ENCODE assay signal across 22 cellular contexts in genomic region chr6:118134257-118134656, GRCh38.
"Had no signal": no experiment of that assay in that cellular context is flagged by ENCODE, and none has a peak within 500 bp of the region (broad histone marks: within the 10 kb centered on the region; RNA-seq: fewer than 3 reads in every experiment).

No MANE protein-coding gene starts in this region.

- H3K4me1 ChIP-seq: foreskin keratinocyte, psoas muscle, right lobe of liver, testis had no signal

- H3K4me3 Mint-ChIP-seq: dendritic cell treated with granulocyte-macrophage colony-stimulating factor and Interleukin-4, amounts not matched to agents 40 ng/mL and 50 ng/mL, for 4 days; memory B cell; mesothelial cell of epicardium; natural killer cell treated with Interleukin-12 subunit alpha and Interleukin-12 subunit beta and Interleukin-15 and Interleukin-18, amount 100 ng/mL, for 72 hours; stimulated activated memory B cell treated with anti-CD40 and anti-IgM and Interleukin-4, amounts not matched to agents 10 μg/mL and 1 μg/mL and 100 μg/mL, for 72 hours; stimulated activated naive CD8-positive, alpha-beta T cell treated with anti-CD3 and anti-CD28 coated beads, Interleukin-15, Interleukin-2, amounts not matched to agents 100 ng/mL and 50 ng/mL, for 24 hours had no signal

- H3K36me3 Mint-ChIP-seq: memory B cell; mesothelial cell of epicardium; natural killer cell treated with Interleukin-12 subunit alpha and Interleukin-12 subunit beta and Interleukin-15 and Interleukin-18, amount 100 ng/mL, for 72 hours; stimulated activated memory B cell treated with anti-CD40 and anti-IgM and Interleukin-4, amounts not matched to agents 10 μg/mL and 1 μg/mL and 100 μg/mL, for 72 hours had no signal

- H3K9me3 Mint-ChIP-seq: dendritic cell treated with granulocyte-macrophage colony-stimulating factor and Interleukin-4, amounts not matched to agents 40 ng/mL and 50 ng/mL, for 4 days; memory B cell had no signal

- H3K4me3 ChIP-seq: esophagus squamous epithelium, hepatocyte, psoas muscle, right lobe of liver, spleen, testis, tibial nerve had no signal

- ATAC-seq: foreskin keratinocyte; left colon; natural killer cell treated with Interleukin-12 subunit alpha and Interleukin-12 subunit beta and Interleukin-15 and Interleukin-18, amount 100 ng/mL, for 72 hours; psoas muscle; stimulated activated memory B cell treated with anti-CD40 and anti-IgM and Interleukin-4, amounts not matched to agents 10 μg/mL and 1 μg/mL and 100 μg/mL, for 72 hours had no signal

- H3K9me3 ChIP-seq: esophagus squamous epithelium, psoas muscle, right lobe of liver, spleen, testis, tibial nerve had no signal

- H3K27ac ChIP-seq: esophagus squamous epithelium, foreskin keratinocyte, hepatocyte, psoas muscle, right lobe of liver, testis had no signal

- H3K27ac Mint-ChIP-seq: dendritic cell treated with granulocyte-macrophage colony-stimulating factor and Interleukin-4, amounts not matched to agents 40 ng/mL and 50 ng/mL, for 4 days; memory B cell; mesothelial cell of epicardium; natural killer cell treated with Interleukin-12 subunit alpha and Interleukin-12 subunit beta and Interleukin-15 and Interleukin-18, amount 100 ng/mL, for 72 hours; stimulated activated memory B cell treated with anti-CD40 and anti-IgM and Interleukin-4, amounts not matched to agents 10 μg/mL and 1 μg/mL and 100 μg/mL, for 72 hours; stimulated activated naive CD8-positive, alpha-beta T cell treated with anti-CD3 and anti-CD28 coated beads, Interleukin-15, Interleukin-2, amounts not matched to agents 100 ng/mL and 50 ng/mL, for 24 hours had no signal

- H3K4me1 Mint-ChIP-seq: memory B cell; stimulated activated memory B cell treated with anti-CD40 and anti-IgM and Interleukin-4, amounts not matched to agents 10 μg/mL and 1 μg/mL and 100 μg/mL, for 72 hours had no signal

- DNase-seq: esophagus squamous epithelium; foreskin keratinocyte; head of caudate nucleus; kidney; left colon; occipital lobe; psoas muscle; retina; right lobe of liver; spleen; stimulated activated CD4-positive, alpha-beta T cell treated with anti-CD3 and anti-CD28 coated beads, Interleukin-15, amount 100 ng/mL, for 24 hours; stimulated activated CD4-positive, alpha-beta T cell treated with anti-CD3 and anti-CD28 coated beads, Interleukin-1b, Interleukin-23, amount 100 ng/mL, for 48 hours; stimulated activated CD4-positive, alpha-beta T cell treated with anti-CD3 and anti-CD28 coated beads, Interleukin-4, amount 100 ng/mL, for 24 hours; testis had no signal

- H3K36me3 ChIP-seq: esophagus squamous epithelium, right lobe of liver, spleen, tibial nerve had no signal

- H3K27me3 ChIP-seq: esophagus squamous epithelium, foreskin keratinocyte, hepatocyte, right lobe of liver, spleen, testis, tibial nerve had no signal

- H3K27me3 Mint-ChIP-seq: dendritic cell treated with granulocyte-macrophage colony-stimulating factor and Interleukin-4, amounts not matched to agents 40 ng/mL and 50 ng/mL, for 4 days; stimulated activated memory B cell treated with anti-CD40 and anti-IgM and Interleukin-4, amounts not matched to agents 10 μg/mL and 1 μg/mL and 100 μg/mL, for 72 hours; stimulated activated naive CD8-positive, alpha-beta T cell treated with anti-CD3 and anti-CD28 coated beads, Interleukin-15, Interleukin-2, amounts not matched to agents 100 ng/mL and 50 ng/mL, for 24 hours had no signal
